1 cellular context compared by ENCODE assay signal in the genomic region with DNA sequence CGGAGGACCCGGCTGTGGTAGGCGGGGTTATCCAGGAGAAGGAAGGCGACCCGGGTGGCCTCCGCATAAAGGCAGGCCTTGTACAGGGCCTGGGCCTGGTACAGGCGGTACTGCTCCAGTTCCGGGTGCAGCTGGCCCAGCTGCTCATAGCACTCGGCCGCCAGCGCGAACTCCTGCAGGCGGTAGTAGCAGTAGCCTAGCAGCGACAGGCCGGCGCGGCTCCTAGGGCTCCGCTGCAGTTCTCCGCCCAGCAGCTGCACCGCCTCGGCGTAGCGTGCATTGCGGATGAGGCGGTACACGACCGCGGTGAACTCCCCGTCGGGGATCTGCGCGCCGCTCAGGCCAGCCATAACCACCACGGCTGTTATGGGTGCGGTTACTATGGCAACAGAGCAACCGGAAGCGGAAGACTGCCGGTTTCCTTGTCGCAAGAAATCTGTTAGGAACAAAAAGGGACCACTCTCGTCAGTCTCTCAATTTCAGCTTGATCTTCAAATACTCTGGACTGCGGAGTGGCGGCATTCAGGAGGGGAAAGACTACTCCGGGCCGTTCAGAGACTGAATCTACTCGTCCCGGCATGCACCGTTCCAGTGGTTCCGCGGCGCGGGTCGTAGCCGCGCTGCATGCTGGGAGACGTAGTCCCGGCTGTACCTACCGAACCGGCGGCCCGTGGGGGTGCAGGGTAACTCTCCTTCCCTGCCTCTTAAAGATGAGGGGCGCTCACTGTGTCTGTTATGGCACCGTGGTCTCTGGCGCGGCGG.
TF ChIP-seq lines count a peak whose summit lies in the region.

No MANE protein-coding gene starts in this region.

TF ChIP-seq in HepG2, 621 proteins besides CTCF, POLR2A, EP300 and RAD21 (continued from another document):
- TF ChIP-seq, protein P1, sequence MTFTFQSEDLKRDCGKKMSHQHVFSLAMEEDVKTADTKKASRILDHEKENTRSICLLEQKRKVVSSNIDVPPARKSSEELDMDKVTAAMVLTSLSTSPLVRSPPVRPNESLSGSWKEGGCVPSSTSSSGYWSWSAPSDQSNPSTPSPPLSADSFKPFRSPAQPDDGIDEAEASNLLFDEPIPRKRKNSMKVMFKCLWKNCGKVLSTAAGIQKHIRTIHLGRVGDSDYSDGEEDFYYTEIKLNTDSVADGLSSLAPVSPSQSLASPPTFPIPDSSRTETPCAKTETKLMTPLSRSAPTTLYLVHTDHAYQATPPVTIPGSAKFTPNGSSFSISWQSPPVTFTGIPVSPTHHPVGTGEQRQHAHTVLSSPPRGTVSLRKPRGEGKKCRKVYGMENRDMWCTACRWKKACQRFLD (CRISPR knock-in tag; IDR thresholded peaks at IDR 0.05; ENCODE audit: borderline replicate concordance): 0 out of 2 replicates have a peak, but pooled peaks have one; percentile 66
- peak; percentile 29; the same call in 1 of the 2 replicates for TF ChIP-seq ZNF691 (CRISPR knock-in tag; IDR thresholded peaks at IDR 0.05; ENCODE audit: borderline replicate concordance, low read depth)
- TF ChIP-seq, protein P2, sequence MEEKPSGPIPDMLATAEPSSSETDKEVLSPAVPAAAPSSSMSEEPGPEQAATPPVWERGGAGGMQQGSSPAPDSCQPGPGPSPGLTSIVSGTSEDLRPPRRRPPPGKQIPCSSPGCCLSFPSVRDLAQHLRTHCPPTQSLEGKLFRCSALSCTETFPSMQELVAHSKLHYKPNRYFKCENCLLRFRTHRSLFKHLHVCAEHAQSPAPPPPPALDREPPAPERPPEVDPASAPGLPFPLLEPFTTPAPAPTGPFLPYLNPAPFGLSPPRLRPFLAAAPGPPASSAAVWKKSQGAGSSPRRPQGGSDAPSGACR (CRISPR knock-in tag; IDR thresholded peaks at IDR 0.05): peak; percentile 76
- TF ChIP-seq EEA1 (CRISPR knock-in tag; IDR thresholded peaks at IDR 0.05; ENCODE audit: borderline replicate concordance): 0 out of 2 replicates have a peak, but pooled peaks have one; percentile 37
- TF ChIP-seq RBM39 (IDR thresholded peaks at IDR 0.05; ENCODE audit: low read depth, low read length, poor library complexity, severe bottlenecking): peak; percentile 85
- TF ChIP-seq, protein P3, sequence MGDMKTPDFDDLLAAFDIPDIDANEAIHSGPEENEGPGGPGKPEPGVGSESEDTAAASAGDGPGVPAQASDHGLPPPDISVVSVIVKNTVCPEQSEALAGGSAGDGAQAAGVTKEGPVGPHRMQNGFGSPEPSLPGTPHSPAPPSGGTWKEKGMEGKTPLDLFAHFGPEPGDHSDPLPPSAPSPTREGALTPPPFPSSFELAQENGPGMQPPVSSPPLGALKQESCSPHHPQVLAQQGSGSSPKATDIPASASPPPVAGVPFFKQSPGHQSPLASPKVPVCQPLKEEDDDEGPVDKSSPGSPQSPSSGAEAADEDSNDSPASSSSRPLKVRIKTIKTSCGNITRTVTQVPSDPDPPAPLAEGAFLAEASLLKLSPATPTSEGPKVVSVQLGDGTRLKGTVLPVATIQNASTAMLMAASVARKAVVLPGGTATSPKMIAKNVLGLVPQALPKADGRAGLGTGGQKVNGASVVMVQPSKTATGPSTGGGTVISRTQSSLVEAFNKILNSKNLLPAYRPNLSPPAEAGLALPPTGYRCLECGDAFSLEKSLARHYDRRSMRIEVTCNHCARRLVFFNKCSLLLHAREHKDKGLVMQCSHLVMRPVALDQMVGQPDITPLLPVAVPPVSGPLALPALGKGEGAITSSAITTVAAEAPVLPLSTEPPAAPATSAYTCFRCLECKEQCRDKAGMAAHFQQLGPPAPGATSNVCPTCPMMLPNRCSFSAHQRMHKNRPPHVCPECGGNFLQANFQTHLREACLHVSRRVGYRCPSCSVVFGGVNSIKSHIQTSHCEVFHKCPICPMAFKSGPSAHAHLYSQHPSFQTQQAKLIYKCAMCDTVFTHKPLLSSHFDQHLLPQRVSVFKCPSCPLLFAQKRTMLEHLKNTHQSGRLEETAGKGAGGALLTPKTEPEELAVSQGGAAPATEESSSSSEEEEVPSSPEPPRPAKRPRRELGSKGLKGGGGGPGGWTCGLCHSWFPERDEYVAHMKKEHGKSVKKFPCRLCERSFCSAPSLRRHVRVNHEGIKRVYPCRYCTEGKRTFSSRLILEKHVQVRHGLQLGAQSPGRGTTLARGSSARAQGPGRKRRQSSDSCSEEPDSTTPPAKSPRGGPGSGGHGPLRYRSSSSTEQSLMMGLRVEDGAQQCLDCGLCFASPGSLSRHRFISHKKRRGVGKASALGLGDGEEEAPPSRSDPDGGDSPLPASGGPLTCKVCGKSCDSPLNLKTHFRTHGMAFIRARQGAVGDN (CRISPR knock-in tag; IDR thresholded peaks at IDR 0.05): peak; percentile 89
- TF ChIP-seq, protein P4, sequence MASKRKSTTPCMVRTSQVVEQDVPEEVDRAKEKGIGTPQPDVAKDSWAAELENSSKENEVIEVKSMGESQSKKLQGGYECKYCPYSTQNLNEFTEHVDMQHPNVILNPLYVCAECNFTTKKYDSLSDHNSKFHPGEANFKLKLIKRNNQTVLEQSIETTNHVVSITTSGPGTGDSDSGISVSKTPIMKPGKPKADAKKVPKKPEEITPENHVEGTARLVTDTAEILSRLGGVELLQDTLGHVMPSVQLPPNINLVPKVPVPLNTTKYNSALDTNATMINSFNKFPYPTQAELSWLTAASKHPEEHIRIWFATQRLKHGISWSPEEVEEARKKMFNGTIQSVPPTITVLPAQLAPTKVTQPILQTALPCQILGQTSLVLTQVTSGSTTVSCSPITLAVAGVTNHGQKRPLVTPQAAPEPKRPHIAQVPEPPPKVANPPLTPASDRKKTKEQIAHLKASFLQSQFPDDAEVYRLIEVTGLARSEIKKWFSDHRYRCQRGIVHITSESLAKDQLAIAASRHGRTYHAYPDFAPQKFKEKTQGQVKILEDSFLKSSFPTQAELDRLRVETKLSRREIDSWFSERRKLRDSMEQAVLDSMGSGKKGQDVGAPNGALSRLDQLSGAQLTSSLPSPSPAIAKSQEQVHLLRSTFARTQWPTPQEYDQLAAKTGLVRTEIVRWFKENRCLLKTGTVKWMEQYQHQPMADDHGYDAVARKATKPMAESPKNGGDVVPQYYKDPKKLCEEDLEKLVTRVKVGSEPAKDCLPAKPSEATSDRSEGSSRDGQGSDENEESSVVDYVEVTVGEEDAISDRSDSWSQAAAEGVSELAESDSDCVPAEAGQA (IDR thresholded peaks at IDR 0.05; ENCODE audit: low read depth): peak; percentile 87
- TF ChIP-seq, protein P4 (CRISPR knock-in tag; IDR thresholded peaks at IDR 0.05; ENCODE audit: borderline replicate concordance): no peak
